ENCODE assay signal across 8 cellular contexts in genomic region chr16:56424791-56425438, GRCh38. TPM values are rescaled to one million over a fixed set of nuclear protein-coding genes. Genes with fewer than 3 reads are reported as not detected.
DNase-seq lines count a peak whose midpoint lies in the region; ATAC-seq and TF ChIP-seq lines count a peak whose summit lies in the region.

No MANE protein-coding gene starts in this region.

- H3K27ac ChIP-seq in 22Rv1 = peak overlapping the region; percentile 72

- H3K9me3 ChIP-seq in T-helper 17 cell (ENCODE audit: control insufficient read depth, low read length, poor library complexity, severe bottlenecking) = no peaks in the 10 kb centered on the region

- no peaks in the 10 kb centered on the region for H3K27me3 Mint-ChIP-seq in T-helper 17 cell
- no peaks in the 10 kb centered on the region for H3K27me3 Mint-ChIP-seq in MCF 10A (ENCODE audit: insufficient read depth, unreplicated experiment)

- H3K36me3 Mint-ChIP-seq in T-helper 17 cell (ENCODE audit: low read depth) = no peaks in the 10 kb centered on the region
- H3K36me3 Mint-ChIP-seq in MCF 10A (ENCODE audit: insufficient read depth, unreplicated experiment) = peaks cover 5% of the 10 kb centered on the region

- H3K4me3 Mint-ChIP-seq in T-helper 17 cell = peak overlapping the region; percentile 96
- H3K4me3 Mint-ChIP-seq in MCF 10A (ENCODE audit: unreplicated experiment) = peak overlapping the region; percentile 91

- H3K4me1 Mint-ChIP-seq in T-helper 17 cell (peaks cover 33% of the 10 kb centered on the region), MCF 10A (ENCODE audit: insufficient read depth, unreplicated experiment) (peaks cover 40% of the 10 kb centered on the region)

- no TSS peak for BruUV-seq in MCF 10A (replicated peaks; lab: Mats Ljungman, UMichigan)

- peak overlapping the region; percentile 95 for H3K27ac Mint-ChIP-seq in T-helper 17 cell
- H3K27ac Mint-ChIP-seq in MCF 10A (ENCODE audit: low read depth, unreplicated experiment) = peak overlapping the region; percentile 87

- ATAC-seq in GM18873 (IDR thresholded peaks at IDR 0.05; ENCODE audit: low FRiP score, unreplicated experiment) = peak; percentile 12
- peak; percentile 28 for ATAC-seq in HG03139 (IDR thresholded peaks at IDR 0.05; ENCODE audit: unreplicated experiment)
- ATAC-seq in T-helper 17 cell = peak; percentile 53

- intact Hi-C loops in MCF 10A (cut with micrococcal nuclease) = loop anchor here (10.0 kb wide), 1 partner anchor 90 kb away; no protein-coding TSS in a partner anchor

- POLR2A ChIA-PET in MCF 10A (lab: Yijun Ruan, JAX) = interaction anchor here (0.7 to 3.4 kb wide), 4 partner anchors 15 to 53 kb away, joined by 3 to 34 read pairs (median 14); partner anchors contain the start of genes NUDT21 and OGFOD1

- TF ChIP-seq CTCF in 22Rv1 (IDR thresholded peaks at IDR 0.05) (no peak), MCF 10A (IDR thresholded peaks at IDR 0.05; ENCODE audit: unreplicated experiment) (no peak)

- no peaks in the 10 kb centered on the region for H3K9me3 Mint-ChIP-seq in MCF 10A (ENCODE audit: unreplicated experiment)

- CTCF ChIA-PET in MCF 10A (lab: Yijun Ruan, JAX) = interaction anchor here (0.6 to 0.7 kb wide), 2 partner anchors 115 to 1545 kb away, joined by 4 read pairs; no protein-coding TSS in a partner anchor

- DNase-seq in T-helper 17 cell (peak; percentile 15 to 34 (median 32)), MCF 10A (ENCODE audit: unreplicated experiment) (peak; percentile 22), islet precursor cell (peak; percentile 69), DMS153 (lab: John Stamatoyannopoulos, UW) (no peak)
- DNase-seq in stimulated activated CD4-positive, alpha-beta T cell treated with anti-CD3 and anti-CD28 coated beads, Interleukin-1b, Interleukin-23, amount 100 ng/mL, for 4 hours (ENCODE audit: low read depth in 2 of 2) = peak; percentile 34 to 37

RNA-seq across cellular contexts. Expression of gene AMFR, which starts 0.4 kb away (rescaled TPM):
- total RNA-seq in T-helper 17 cell = 100 to 1,000 TPM in 1 of 2 donors, 10 to 100 TPM in 1; 64.8 to 102 TPM
- total RNA-seq in MCF 10A (2022) = 97.2 and 109 TPM in 2 replicates

RNA-seq across cellular contexts. Expression of gene NUDT21, which starts 26.2 kb away (rescaled TPM):
- total RNA-seq in T-helper 17 cell (10 to 100 TPM; 84.8 to 92.2 TPM), MCF 10A (2022) (81.7 and 83.4 TPM in 2 replicates)

RNA-seq across cellular contexts. Expression of gene OGFOD1, which starts 26.4 kb away (rescaled TPM):
- total RNA-seq in T-helper 17 cell (10 to 100 TPM; 19.9 to 26.1 TPM), MCF 10A (2022) (68.5 and 72.5 TPM in 2 replicates)
